8 cellular contexts compared by ENCODE assay signal in the genomic region with DNA sequence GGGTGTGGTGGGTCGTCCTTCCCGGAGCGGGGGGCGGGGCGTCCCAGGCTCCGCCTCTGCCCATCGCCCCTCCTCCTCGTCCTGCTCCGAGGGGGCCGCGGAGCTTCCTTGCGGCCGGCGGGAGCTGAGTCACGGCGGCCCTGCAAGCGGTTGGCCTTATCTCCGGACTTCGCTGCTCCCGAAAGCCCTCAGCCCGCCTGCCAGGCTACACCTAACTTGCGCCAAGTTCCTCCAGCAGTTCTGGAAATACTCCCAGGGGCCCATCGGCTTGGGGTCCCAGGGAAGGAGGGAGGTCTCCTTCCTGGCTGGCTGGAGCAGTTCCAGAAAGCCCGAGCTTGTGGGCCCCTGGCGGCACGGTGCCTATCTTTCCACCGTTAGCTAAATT. TPM values are rescaled to one million over a fixed set of nuclear protein-coding genes. Genes with fewer than 3 reads are reported as not detected.
DNase-seq lines count a peak whose midpoint lies in the region; ATAC-seq and TF ChIP-seq lines count a peak whose summit lies in the region.

No MANE protein-coding gene starts in this region.

- H2AK5ac ChIP-seq in mesenchymal stem cell (ENCODE audit: low read length, severe bottlenecking): no peak overlapping the region

- H2BK15ac ChIP-seq in mesenchymal stem cell (ENCODE audit: low read depth, poor library complexity, severe bottlenecking): peak overlapping the region; percentile 92

- H3K4me2 ChIP-seq in mesenchymal stem cell (ENCODE audit: low read length, poor library complexity, severe bottlenecking): peak overlapping the region; percentile 48

- peak overlapping the region; percentile 72 for H3K4me3 Mint-ChIP-seq in activated CD8-positive, alpha-beta memory T cell treated with anti-CD3 and anti-CD28 coated beads, Interleukin-2, amount 10 ng/mL, durations not matched to agents 7 days and 5 days
- H3K4me3 Mint-ChIP-seq in endodermal cell: peak overlapping the region; percentile 74

- no peaks in the 10 kb centered on the region for H3K9me3 Mint-ChIP-seq in activated CD8-positive, alpha-beta memory T cell treated with anti-CD3 and anti-CD28 coated beads, Interleukin-2, amount 10 ng/mL, durations not matched to agents 7 days and 5 days (ENCODE audit: low read depth)
- no peaks in the 10 kb centered on the region for H3K9me3 Mint-ChIP-seq in endodermal cell

- CTCF ChIA-PET in activated CD8-positive, alpha-beta memory T cell treated with anti-CD3 and anti-CD28 coated beads, Interleukin-2, amount 10 ng/mL, durations not matched to agents 7 days and 5 days (lab: Charles Lee): interaction anchor here (0.7 to 4.3 kb wide), 10 partner anchors 14 to 431 kb away, joined by 3 to 22 read pairs (median 4); partner anchors contain the start of gene CDKN2AIPNL

- WGBS in endodermal cell (ENCODE audit: insufficient coverage in 1 of 2, insufficient read length in 1 of 2), 2 experiments: 1 to 2% methylated on average over 16 to 27 of the region's 27 CpGs
- 0% methylated on average over 23 of the region's 27 CpGs for WGBS in mesenchymal stem cell

- peak overlapping the region; percentile 99 for H4K8ac ChIP-seq in mesenchymal stem cell (ENCODE audit: low read length)

- H3K9me3 ChIP-seq in endodermal cell (ENCODE audit: control insufficient read depth, low read length): no peaks in the 10 kb centered on the region
- H3K9me3 ChIP-seq in mesenchymal stem cell (ENCODE audit: control insufficient read depth, low read length): no peaks in the 10 kb centered on the region

- H2BK12ac ChIP-seq in mesenchymal stem cell (ENCODE audit: low read length in 2 of 2): peak overlapping the region; percentile 61 to 65

- H2AFZ ChIP-seq in mesenchymal stem cell (ENCODE audit: low read depth, low read length): no peak overlapping the region

- H2BK5ac ChIP-seq in mesenchymal stem cell (ENCODE audit: low read depth, low read length, poor library complexity, severe bottlenecking): peak overlapping the region; percentile 97

- H3K27ac ChIP-seq in endodermal cell (ENCODE audit: low read depth, low read length): peak overlapping the region; percentile 15
- H3K27ac ChIP-seq in mesenchymal stem cell (ENCODE audit: low read length, poor library complexity, severe bottlenecking): peak overlapping the region; percentile 100

- no peak for TF ChIP-seq CTCF in endodermal cell (conservative IDR thresholded peaks at IDR 0.05)

- H3K4me1 Mint-ChIP-seq in activated CD8-positive, alpha-beta memory T cell treated with anti-CD3 and anti-CD28 coated beads, Interleukin-2, amount 10 ng/mL, durations not matched to agents 7 days and 5 days: peaks cover 14% of the 10 kb centered on the region
- H3K4me1 Mint-ChIP-seq in endodermal cell: peaks cover 14% of the 10 kb centered on the region

- ATAC-seq in GM18858 (IDR thresholded peaks at IDR 0.05; ENCODE audit: unreplicated experiment): peak; percentile 74
- peak; percentile 88 for ATAC-seq in HG03095 (IDR thresholded peaks at IDR 0.05; ENCODE audit: unreplicated experiment)
- ATAC-seq in activated CD8-positive, alpha-beta memory T cell treated with anti-CD3 and anti-CD28 coated beads, Interleukin-2, amount 10 ng/mL, durations not matched to agents 7 days and 5 days: peak; percentile 93

- H3K36me3 Mint-ChIP-seq in activated CD8-positive, alpha-beta memory T cell treated with anti-CD3 and anti-CD28 coated beads, Interleukin-2, amount 10 ng/mL, durations not matched to agents 7 days and 5 days: no peaks in the 10 kb centered on the region
- no peaks in the 10 kb centered on the region for H3K36me3 Mint-ChIP-seq in endodermal cell (ENCODE audit: low read depth)

- H3K27me3 ChIP-seq in endodermal cell (ENCODE audit: control insufficient read depth, insufficient read depth, low read length, poor library complexity, severe bottlenecking) (no peaks in the 10 kb centered on the region), mesenchymal stem cell (ENCODE audit: control insufficient read depth in 1 of 2, insufficient read depth in 1 of 2, low read length in 2 of 2) (no peaks in the 10 kb centered on the region)

- H3K36me3 ChIP-seq in endodermal cell (ENCODE audit: control insufficient read depth, insufficient read depth, low read length) (no peaks in the 10 kb centered on the region), mesenchymal stem cell (ENCODE audit: control insufficient read depth in 1 of 2, insufficient read depth in 2 of 2, low read depth in 1 of 2, low read length in 2 of 2) (no peaks in the 10 kb centered on the region)

- no peaks in the 10 kb centered on the region for H3K27me3 Mint-ChIP-seq in activated CD8-positive, alpha-beta memory T cell treated with anti-CD3 and anti-CD28 coated beads, Interleukin-2, amount 10 ng/mL, durations not matched to agents 7 days and 5 days
- H3K27me3 Mint-ChIP-seq in endodermal cell (ENCODE audit: insufficient read depth): no peaks in the 10 kb centered on the region

- peak overlapping the region; percentile 99 for H4K91ac ChIP-seq in mesenchymal stem cell (ENCODE audit: low read length)

- no peak overlapping the region for H3K14ac ChIP-seq in mesenchymal stem cell (ENCODE audit: low read length in 2 of 2)

- peak overlapping the region; percentile 94 to 97 for H3K18ac ChIP-seq in mesenchymal stem cell (ENCODE audit: low read depth in 1 of 2, low read length in 2 of 2)

- DNase-seq in AG08395 (ENCODE audit: low spot score): peak; percentile 95
- DNase-seq in NCI-H69 (lab: John Stamatoyannopoulos, UW): peak; percentile 91
- peak; percentile 72 for DNase-seq in activated CD8-positive, alpha-beta memory T cell treated with anti-CD3 and anti-CD28 coated beads, Interleukin-2, amount 10 ng/mL, durations not matched to agents 7 days and 5 days
- DNase-seq in endodermal cell: peak; percentile 95
- peak; percentile 94 for DNase-seq in mesenchymal stem cell
- DNase-seq in stimulated activated CD8-positive, alpha-beta memory T cell treated with anti-CD3 and anti-CD28 coated beads, Interleukin-2, amount 100 ng/mL, for 1 hour (ENCODE audit: low read depth in 2 of 2): peak; percentile 17 to 19

- peak overlapping the region; percentile 100 for H2BK120ac ChIP-seq in mesenchymal stem cell (ENCODE audit: low read depth, low read length)

- H3K9ac ChIP-seq in endodermal cell (ENCODE audit: extremely low read depth, low read length, poor library complexity, severe bottlenecking) (peak overlapping the region; percentile 86), mesenchymal stem cell (ENCODE audit: low read length) (peak overlapping the region; percentile 87)

- peak overlapping the region; percentile 14 to 96 for H3K23ac ChIP-seq in mesenchymal stem cell (ENCODE audit: low read length in 2 of 2)

- peak overlapping the region; percentile 83 for H3K27ac Mint-ChIP-seq in activated CD8-positive, alpha-beta memory T cell treated with anti-CD3 and anti-CD28 coated beads, Interleukin-2, amount 10 ng/mL, durations not matched to agents 7 days and 5 days
- peak overlapping the region; percentile 97 for H3K27ac Mint-ChIP-seq in endodermal cell

- H3K4me3 ChIP-seq in endodermal cell (ENCODE audit: low read length) (peak overlapping the region; percentile 85), mesenchymal stem cell (ENCODE audit: insufficient read depth in 1 of 2, low read depth in 1 of 2, low read length in 2 of 2) (peak overlapping the region; percentile 45 to 75)

- peak overlapping the region; percentile 93 to 99 for H3K4ac ChIP-seq in mesenchymal stem cell (ENCODE audit: low read depth in 1 of 2, low read length in 2 of 2)

- H3K4me1 ChIP-seq in endodermal cell (ENCODE audit: control insufficient read depth, insufficient read depth, low read length) (peaks cover 6% of the 10 kb centered on the region), mesenchymal stem cell (ENCODE audit: control insufficient read depth, insufficient read depth, low read depth, low read length) (peaks cover 20% of the 10 kb centered on the region)

- no peaks in the 10 kb centered on the region for H3K79me1 ChIP-seq in mesenchymal stem cell (replicated peaks; ENCODE audit: low read length, poor library complexity, severe bottlenecking)

RNA-seq across cellular contexts. Expression of gene CDKN2AIPNL, which starts 54.2 kb away (rescaled TPM):
- total RNA-seq in activated CD8-positive, alpha-beta memory T cell treated with anti-CD3 and anti-CD28 coated beads, Interleukin-2, amount 10 ng/mL, durations not matched to agents 7 days and 5 days: 10 to 100 TPM; 28.0 to 33.8 TPM
- 10 to 100 TPM; 51.8 to 62.0 TPM for total RNA-seq in endodermal cell
- 52.3 TPM for polyA plus RNA-seq in endodermal cell (2013, experiment 1 of 2)
- 49.5 TPM for polyA plus RNA-seq in endodermal cell (2013, experiment 2 of 2)
- polyA plus RNA-seq in mesenchymal stem cell (2013, experiment 1 of 2): 20.0 TPM
- polyA plus RNA-seq in mesenchymal stem cell (2013, experiment 2 of 2): 19.1 TPM

RNA-seq across cellular contexts. Expression of gene JADE2, which starts 59.6 kb away (rescaled TPM):
- total RNA-seq in activated CD8-positive, alpha-beta memory T cell treated with anti-CD3 and anti-CD28 coated beads, Interleukin-2, amount 10 ng/mL, durations not matched to agents 7 days and 5 days: 10 to 100 TPM; 88.1 to 98.4 TPM
- 10 to 100 TPM; 33.9 to 51.9 TPM for total RNA-seq in endodermal cell
- 4.3 TPM for polyA plus RNA-seq in endodermal cell (2013, experiment 1 of 2)
- 4.5 TPM for polyA plus RNA-seq in endodermal cell (2013, experiment 2 of 2)
- polyA plus RNA-seq in mesenchymal stem cell (2013, experiment 1 of 2): 19.8 TPM
- polyA plus RNA-seq in mesenchymal stem cell (2013, experiment 2 of 2): 17.8 TPM

Comparison
In these comparisons a context has a peak if more than half of its experiments do, and no peak if none do; other contexts are left out.
1. Peak in every context shown above with its lines: DNase-seq, ATAC-seq, H3K4me3 ChIP-seq and H3K27ac ChIP-seq.
2. DNase-seq: peak in every context shown above with its lines; median percentile 95 in AG08395; 95 in endodermal cell; 94 in mesenchymal stem cell; 91 in NCI-H69; 72 in activated CD8-positive, alpha-beta memory T cell treated with anti-CD3 and anti-CD28 coated beads, Interleukin-2, amount 10 ng/mL, durations not matched to agents 7 days and 5 days; 18 in stimulated activated CD8-positive, alpha-beta memory T cell treated with anti-CD3 and anti-CD28 coated beads, Interleukin-2, amount 100 ng/mL, for 1 hour.